Comparison of ENCODE assay signal across 12 cellular contexts in the genomic region with DNA sequence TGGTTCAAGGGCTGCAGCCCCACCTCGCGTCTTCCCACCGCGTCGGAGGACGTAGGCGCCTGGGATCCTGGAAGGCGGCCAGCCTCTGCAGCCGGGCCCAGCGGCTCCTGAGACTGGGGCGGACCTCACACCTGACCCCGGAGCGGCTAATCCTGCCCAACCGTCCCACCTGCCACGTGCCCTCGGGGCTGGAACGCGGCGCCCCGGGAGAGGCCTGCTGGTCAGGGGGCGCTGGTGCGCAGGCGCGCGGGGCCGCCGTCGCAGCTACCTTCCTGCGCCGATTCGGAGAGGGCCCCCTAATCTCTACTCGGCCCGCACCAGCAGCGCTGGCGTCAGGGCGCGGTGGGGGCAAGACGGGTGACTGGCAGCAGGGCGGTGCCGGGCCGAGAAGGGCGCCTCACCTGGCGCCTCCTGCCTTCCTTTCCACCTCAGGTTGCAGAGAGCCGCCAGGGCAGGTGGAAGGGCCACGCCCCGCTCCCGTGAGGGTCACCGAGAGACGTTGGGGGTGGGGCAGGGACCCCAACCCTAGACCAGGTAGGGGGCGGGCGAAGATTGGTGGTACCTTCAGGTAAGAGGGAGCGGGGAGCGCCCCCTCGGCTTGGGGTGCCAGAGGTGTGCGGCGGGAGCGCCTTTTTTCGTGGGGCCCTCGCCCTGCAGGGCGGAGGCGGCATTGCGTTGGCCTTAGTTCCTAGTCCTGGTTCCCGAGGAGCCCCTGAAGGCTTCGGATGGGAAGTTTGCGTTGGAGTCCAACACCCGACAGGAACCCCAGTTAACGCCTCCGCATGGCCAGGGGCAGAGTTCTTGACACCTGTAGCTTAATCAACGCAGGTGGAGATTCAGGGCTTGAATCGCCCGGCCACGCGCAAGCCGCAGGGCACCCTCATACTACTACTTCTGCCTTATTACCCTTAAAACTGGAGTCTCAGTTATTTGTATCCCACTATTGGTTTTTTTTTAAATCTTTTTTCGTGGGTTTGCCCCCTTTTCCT. TPM values are rescaled to one million over a fixed set of nuclear protein-coding genes. Genes with fewer than 3 reads are reported as not detected.
A peak's percentile ranks its signal among the peaks of the same experiment; 100 is the strongest.
DNase-seq lines count a peak whose midpoint lies in the region; ATAC-seq and TF ChIP-seq lines count a peak whose summit lies in the region.
"Had no signal": no experiment of that assay in that cellular context is flagged by ENCODE, and none has a peak within 500 bp of the region (broad histone marks: within the 10 kb centered on the region; RNA-seq: fewer than 3 reads in every experiment).

A gene with protein sequence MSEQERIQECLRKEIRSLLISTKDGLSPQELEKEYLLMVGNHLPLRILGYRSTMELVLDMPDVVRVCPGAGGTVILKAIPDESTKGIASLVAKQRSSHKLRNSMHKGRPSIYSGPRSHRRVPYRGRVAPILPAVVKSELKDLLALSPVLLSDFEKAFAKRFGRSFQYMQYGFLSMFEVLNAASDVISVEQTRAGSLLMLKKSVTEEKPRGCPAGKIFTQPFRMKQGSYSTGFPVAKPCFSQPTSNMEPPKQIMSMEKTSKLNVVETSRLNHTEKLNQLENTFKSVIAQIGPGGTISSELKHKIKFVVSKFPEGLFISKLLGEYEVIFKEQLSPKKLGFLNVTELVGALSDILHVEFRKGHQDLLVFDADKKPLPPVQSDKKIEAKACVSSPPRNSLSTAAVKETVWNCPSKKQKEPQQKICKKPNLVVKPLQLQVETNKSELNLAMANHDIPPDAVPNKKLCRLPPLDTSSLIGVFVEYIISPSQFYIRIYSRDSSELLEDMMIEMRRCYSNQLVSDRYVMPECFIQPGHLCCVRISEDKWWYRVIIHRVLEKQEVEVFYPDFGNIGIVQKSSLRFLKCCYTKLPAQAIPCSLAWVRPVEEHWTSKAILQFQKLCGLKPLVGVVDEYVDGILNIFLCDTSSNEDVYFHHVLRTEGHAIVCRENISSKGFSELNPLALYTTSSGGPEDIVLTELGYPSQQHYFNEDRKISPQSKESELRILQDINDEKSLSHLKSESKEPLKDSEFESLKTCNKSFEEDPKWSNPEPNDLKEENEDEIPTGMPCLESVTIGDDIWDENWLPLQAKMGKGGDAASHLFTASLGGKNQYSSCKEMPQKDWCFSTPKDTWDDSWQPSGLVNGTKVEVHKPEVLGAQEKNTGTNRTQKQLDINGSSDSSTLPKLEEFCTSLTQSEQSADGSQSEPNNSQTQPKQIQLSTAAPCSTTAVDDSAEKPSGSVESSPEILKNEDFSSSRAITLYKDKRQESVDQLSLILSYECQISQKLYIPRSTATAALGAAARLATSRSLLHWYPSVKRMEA (plus strand): TSS at position 241 of the 989 bp plus-strand sequence. CDS start 784 bp downstream, outside the sequence.

- H3K4me3 Mint-ChIP-seq in activated CD4-positive, alpha-beta T cell treated with anti-CD3 and anti-CD28 coated beads for 36 hours, result no peak within 1 kb of the TSS
- no peak within 1 kb of the TSS for H3K4me3 Mint-ChIP-seq in activated CD4-positive, alpha-beta T cell treated with anti-CD3 and anti-CD28 coated beads, Interleukin-2, amount 10 ng/mL, durations not matched to agents 7 days and 5 days
- no peak within 1 kb of the TSS for H3K4me3 Mint-ChIP-seq in T-cell
- H3K4me3 Mint-ChIP-seq: activated naive CD8-positive, alpha-beta T cell had no signal

- peaks cover 0 to 10% (median 7%) of the 10 kb centered on the region in 4 donors for H3K4me1 ChIP-seq in upper lobe of left lung

- no peak for TF ChIP-seq EP300 in upper lobe of left lung (IDR thresholded peaks at IDR 0.05)

- CTCF ChIA-PET in activated CD4-positive, alpha-beta T cell treated with anti-CD3 and anti-CD28 coated beads for 36 hours (lab: Charles Lee), result interaction anchor here (0.9 to 1.2 kb wide), 2 partner anchors 38 to 40 kb away, joined by 3 read pairs; no protein-coding TSS in a partner anchor
- CTCF ChIA-PET in activated CD4-positive, alpha-beta T cell treated with anti-CD3 and anti-CD28 coated beads, Interleukin-2, amount 10 ng/mL, durations not matched to agents 7 days and 5 days (lab: Charles Lee), result no interaction called here
- CTCF ChIA-PET in T-cell (lab: Charles Lee), result no interaction called here

- peaks cover 0 to 9% (median 4%) of the 10 kb centered on the region in 4 donors for H3K27me3 ChIP-seq in upper lobe of left lung

- TF ChIP-seq POLR2A in upper lobe of left lung (IDR thresholded peaks at IDR 0.05), result no peak

- peaks cover 42% of the 10 kb centered on the region for H3K27me3 Mint-ChIP-seq in activated CD4-positive, alpha-beta T cell treated with anti-CD3 and anti-CD28 coated beads for 36 hours
- H3K27me3 Mint-ChIP-seq in activated CD4-positive, alpha-beta T cell treated with anti-CD3 and anti-CD28 coated beads, Interleukin-2, amount 10 ng/mL, durations not matched to agents 7 days and 5 days, result peaks cover 50% of the 10 kb centered on the region
- H3K27me3 Mint-ChIP-seq in T-cell, result peaks cover 42 to 55% of the 10 kb centered on the region in 2 donors

- no peak within 1 kb of the TSS for H3K27ac Mint-ChIP-seq in activated CD4-positive, alpha-beta T cell treated with anti-CD3 and anti-CD28 coated beads for 36 hours
- H3K27ac Mint-ChIP-seq in activated CD4-positive, alpha-beta T cell treated with anti-CD3 and anti-CD28 coated beads, Interleukin-2, amount 10 ng/mL, durations not matched to agents 7 days and 5 days, result no peak within 1 kb of the TSS
- no peak within 1 kb of the TSS for H3K27ac Mint-ChIP-seq in T-cell
- H3K27ac Mint-ChIP-seq: activated naive CD8-positive, alpha-beta T cell had no signal

- no peaks in the 10 kb centered on the region for H3K36me3 ChIP-seq in upper lobe of left lung

- peak within 1 kb of the TSS in 3 of 4 donors; percentile 15 to 34 (median 28) for H3K4me3 ChIP-seq in upper lobe of left lung

- intact Hi-C loops in activated CD4-positive, alpha-beta T cell treated with anti-CD3 and anti-CD28 coated beads for 36 hours (cut with DNase I, micrococcal nuclease), result loop anchor here in 1 of 2 experiments (10.0 kb wide), 1 partner anchor 507 kb away; the partner anchor contains the start of gene TOR3A
- intact Hi-C loops in left colon (cut with DNase I, micrococcal nuclease), result no loop called here

- DNase-seq in activated CD4-positive, alpha-beta T cell treated with anti-CD3 and anti-CD28 coated beads for 36 hours, result peak; percentile 7
- DNase-seq in activated CD4-positive, alpha-beta T cell treated with anti-CD3 and anti-CD28 coated beads, Interleukin-2, amount 10 ng/mL, durations not matched to agents 7 days and 5 days, result no peak
- peak; percentile 23 for DNase-seq in astrocyte of the hippocampus (ENCODE audit: low read depth, low spot score)
- DNase-seq in left colon, result peak; percentile 72 to 82
- peak; percentile 31 to 83 for DNase-seq in upper lobe of left lung
- no peak for DNase-seq in NCI-H187 treated with DMSO at 0.1 percent for 48 hours (lab: John Stamatoyannopoulos, UW)
- no peak for DNase-seq in T-cell
- DNase-seq: MV-4-11, T1000 had no signal

- no peak within 1 kb of the TSS for H3K27ac ChIP-seq in upper lobe of left lung
- H3K27ac ChIP-seq: C4-2B had no signal

- peak in 2 of 6 experiments; percentile 8 for TF ChIP-seq CTCF in upper lobe of left lung (IDR thresholded peaks at IDR 0.05)

- H3K4me1 Mint-ChIP-seq in activated CD4-positive, alpha-beta T cell treated with anti-CD3 and anti-CD28 coated beads for 36 hours, result peaks cover 2% of the 10 kb centered on the region
- no peaks in the 10 kb centered on the region for H3K4me1 Mint-ChIP-seq in activated CD4-positive, alpha-beta T cell treated with anti-CD3 and anti-CD28 coated beads, Interleukin-2, amount 10 ng/mL, durations not matched to agents 7 days and 5 days
- H3K4me1 Mint-ChIP-seq in T-cell, result no peaks in the 10 kb centered on the region

- H3K9me3 Mint-ChIP-seq in activated CD4-positive, alpha-beta T cell treated with anti-CD3 and anti-CD28 coated beads for 36 hours (ENCODE audit: low read depth), result no peaks in the 10 kb centered on the region
- no peaks in the 10 kb centered on the region for H3K9me3 Mint-ChIP-seq in activated CD4-positive, alpha-beta T cell treated with anti-CD3 and anti-CD28 coated beads, Interleukin-2, amount 10 ng/mL, durations not matched to agents 7 days and 5 days
- peaks cover 0 to 3% (median 0%) of the 10 kb centered on the region in 3 donors for H3K9me3 Mint-ChIP-seq in T-cell

- no peaks in the 10 kb centered on the region for H3K36me3 Mint-ChIP-seq in activated CD4-positive, alpha-beta T cell treated with anti-CD3 and anti-CD28 coated beads for 36 hours (ENCODE audit: low read depth)
- H3K36me3 Mint-ChIP-seq in activated CD4-positive, alpha-beta T cell treated with anti-CD3 and anti-CD28 coated beads, Interleukin-2, amount 10 ng/mL, durations not matched to agents 7 days and 5 days (ENCODE audit: low read depth), result no peaks in the 10 kb centered on the region
- H3K36me3 Mint-ChIP-seq in T-cell, result no peaks in the 10 kb centered on the region
- H3K36me3 Mint-ChIP-seq: activated naive CD8-positive, alpha-beta T cell had no signal

- ATAC-seq in activated CD4-positive, alpha-beta T cell treated with anti-CD3 and anti-CD28 coated beads for 36 hours, result no peak
- ATAC-seq in left colon (peak; percentile 91), upper lobe of left lung (ENCODE audit: low FRiP score in 2 of 2) (peak; percentile 28 to 34), GM21825 (IDR thresholded peaks at IDR 0.05; ENCODE audit: unreplicated experiment) (no peak), T-cell (replicated peaks in 1 of 4) (no peak)

- 26 to 45% methylated on average over 19 to 58 of the region's 75 CpGs for WGBS in upper lobe of left lung, 2 donors

- H3K9me3 ChIP-seq in upper lobe of left lung, result no peaks in the 10 kb centered on the region

- POLR2A ChIA-PET in activated CD4-positive, alpha-beta T cell treated with anti-CD3 and anti-CD28 coated beads for 36 hours (lab: Charles Lee), result no interaction called here
- POLR2A ChIA-PET in activated CD4-positive, alpha-beta T cell treated with anti-CD3 and anti-CD28 coated beads, Interleukin-2, amount 10 ng/mL, durations not matched to agents 7 days and 5 days (lab: Charles Lee), result no interaction called here
- POLR2A ChIA-PET in T-cell (lab: Charles Lee), result interaction anchor here in 1 of 2 donors (0.5 kb wide), 1 partner anchor 14 kb away, joined by 3 read pairs; no protein-coding TSS in a partner anchor

RNA-seq across cellular contexts. Expression of the gene that starts here (rescaled TPM):
- total RNA-seq in activated CD4-positive, alpha-beta T cell treated with anti-CD3 and anti-CD28 coated beads for 36 hours, result not detected
- not detected for total RNA-seq in activated CD4-positive, alpha-beta T cell treated with anti-CD3 and anti-CD28 coated beads, Interleukin-2, amount 10 ng/mL, durations not matched to agents 7 days and 5 days
- total RNA-seq in left colon (1 to 10 TPM in 1 of 2 donors, under 1 TPM in 1; 0.92 to 1.9 TPM), upper lobe of left lung (under 1 TPM in 3 of 6 donors, not detected in 3; 0.09 to 0.89 (median 0.30) TPM), T-cell (not detected)

Comparison
In these comparisons a context has a peak if more than half of its experiments do, and no peak if none do; other contexts are left out.
1. Peak in DNase-seq in activated CD4-positive, alpha-beta T cell treated with anti-CD3 and anti-CD28 coated beads for 36 hours; RNA of the gene not detected or under 1 TPM.
2. Peak in DNase-seq, ATAC-seq and H3K4me3 ChIP-seq in upper lobe of left lung; RNA of the gene not detected or under 1 TPM.
3. DNase-seq: peak in astrocyte of the hippocampus (single experiment) and left colon (2 of 2); none in activated CD4-positive, alpha-beta T cell treated with anti-CD3 and anti-CD28 coated beads, Interleukin-2, amount 10 ng/mL, durations not matched to agents 7 days and 5 days (single experiment), NCI-H187 treated with DMSO at 0.1 percent for 48 hours (single experiment) and T-cell (0 of 34).